ENCODE assay signal across 12 cellular contexts in genomic region chr1:182869241-182869666, GRCh38. TPM values are rescaled to one million over a fixed set of nuclear protein-coding genes. Genes with fewer than 3 reads are reported as not detected.
A peak's percentile ranks its signal among the peaks of the same experiment; 100 is the strongest.
DNase-seq lines count a peak whose midpoint lies in the region; ATAC-seq, FAIRE-seq and TF ChIP-seq lines count a peak whose summit lies in the region.
"Had no signal": no experiment of that assay in that cellular context is flagged by ENCODE, and none has a peak within 500 bp of the region (broad histone marks: within the 10 kb centered on the region; RNA-seq: fewer than 3 reads in every experiment).

No MANE protein-coding gene starts in this region.

- TF ChIP-seq POLR2A in gastrocnemius medialis (IDR thresholded peaks at IDR 0.05), result no peak

- H3K36me3 ChIP-seq in ectodermal cell (ENCODE audit: control insufficient read depth, insufficient read depth, low read length), result peaks cover 83% of the 10 kb centered on the region
- H3K36me3 ChIP-seq in gastrocnemius medialis, result peaks cover 3 to 99% of the 10 kb centered on the region in 2 donors

- H3K4me3 ChIP-seq in ectodermal cell (ENCODE audit: insufficient read depth, low read depth, low read length), result no peak overlapping the region
- H3K4me3 ChIP-seq in gastrocnemius medialis, result no peak overlapping the region

- H3K27ac Mint-ChIP-seq in CD4-positive, alpha-beta T cell, result peak overlapping the region; percentile 27
- peak overlapping the region in 1 of 2 donors; percentile 13 for H3K27ac Mint-ChIP-seq in natural killer cell
- H3K27ac Mint-ChIP-seq: memory B cell had no signal

- no peaks in the 10 kb centered on the region for H3K4me1 ChIP-seq in ectodermal cell (ENCODE audit: control insufficient read depth, insufficient read depth, low read length)
- no peaks in the 10 kb centered on the region for H3K4me1 ChIP-seq in gastrocnemius medialis

- FAIRE-seq in HTR-8/SVneo (lab: Jason Lieb, UNC), result peak; percentile 89
- FAIRE-seq: colon had no signal

- no peaks in the 10 kb centered on the region for H3K9me3 Mint-ChIP-seq in CD4-positive, alpha-beta T cell
- H3K9me3 Mint-ChIP-seq in natural killer cell, result no peaks in the 10 kb centered on the region
- H3K9me3 Mint-ChIP-seq: memory B cell had no signal

- no peak for ATAC-seq in CD4-positive, alpha-beta T cell (ENCODE audit: poor library complexity)
- ATAC-seq in natural killer cell (peak; percentile 29 to 44 (median 32)), gastrocnemius medialis (no peak)

- peaks cover 20% of the 10 kb centered on the region for H3K4me1 Mint-ChIP-seq in CD4-positive, alpha-beta T cell (ENCODE audit: low read depth)
- peaks cover 5 to 8% of the 10 kb centered on the region in 2 donors for H3K4me1 Mint-ChIP-seq in natural killer cell

- no peak for TF ChIP-seq CTCF in CD4-positive, alpha-beta T cell (IDR thresholded peaks at IDR 0.05)
- TF ChIP-seq CTCF in natural killer cell (IDR thresholded peaks at IDR 0.05), result no peak
- TF ChIP-seq CTCF in gastrocnemius medialis (IDR thresholded peaks at IDR 0.05 in 4 of 5, conservative IDR thresholded peaks at IDR 0.05 in 1 of 5), result no peak

- H3K27me3 ChIP-seq in CD4-positive, alpha-beta T cell (ENCODE audit: control insufficient read depth, insufficient read depth, low read length), result no peaks in the 10 kb centered on the region
- no peaks in the 10 kb centered on the region for H3K27me3 ChIP-seq in ectodermal cell (ENCODE audit: control insufficient read depth, insufficient read depth, low read length, poor library complexity, severe bottlenecking)
- H3K27me3 ChIP-seq in gastrocnemius medialis, result no peaks in the 10 kb centered on the region

- peaks cover 99% of the 10 kb centered on the region for H3K36me3 Mint-ChIP-seq in CD4-positive, alpha-beta T cell (ENCODE audit: low read depth)
- peaks cover 47% of the 10 kb centered on the region for H3K36me3 Mint-ChIP-seq in natural killer cell

- 94 to 96% methylated on average over 12 of the region's 12 CpGs for WGBS in ectodermal cell, 2 experiments

- H3K27ac ChIP-seq in CD4-positive, alpha-beta T cell (ENCODE audit: low read depth, low read length), result no peak overlapping the region
- H3K27ac ChIP-seq in ectodermal cell (ENCODE audit: insufficient read depth, low read depth, low read length, poor library complexity, severe bottlenecking) (peak overlapping the region; percentile 91), gastrocnemius medialis (no peak overlapping the region)

- H3K9me3 ChIP-seq in CD4-positive, alpha-beta T cell (ENCODE audit: control insufficient read depth, low read length), result no peaks in the 10 kb centered on the region
- no peaks in the 10 kb centered on the region for H3K9me3 ChIP-seq in ectodermal cell (ENCODE audit: control insufficient read depth, low read length)
- no peaks in the 10 kb centered on the region for H3K9me3 ChIP-seq in gastrocnemius medialis

- H3K4me3 Mint-ChIP-seq in CD4-positive, alpha-beta T cell, result no peak overlapping the region
- no peak overlapping the region for H3K4me3 Mint-ChIP-seq in natural killer cell
- H3K4me3 Mint-ChIP-seq: memory B cell had no signal

- DNase-seq in CD4-positive, alpha-beta T cell, result no peak
- DNase-seq in HTR-8/SVneo (ENCODE audit: insufficient read length, low spot score) (no peak), natural killer cell (no peak), activated gamma-delta T cell treated with Interleukin-2 at 50 U/mL for 16 hours (no peak), NCI-H446 (lab: John Stamatoyannopoulos, UW) (no peak), gastrocnemius medialis (no peak)
- DNase-seq: activated T-cell treated with anti-CD3 and anti-CD28 coated beads, Interleukin-2, amount 50 U/mL, for 1 hour; DMS79; NCI-H1436 treated with DMSO at 0.1 percent for 48 hours had no signal

- CTCF ChIA-PET in CD4-positive, alpha-beta T cell (lab: Charles Lee), result interaction anchor here (0.9 kb wide), 1 partner anchor 9 kb away, joined by 3 read pairs; no protein-coding TSS in a partner anchor

- POLR2A ChIA-PET in CD4-positive, alpha-beta T cell (lab: Charles Lee), result no interaction called here

- in situ Hi-C loops in gastrocnemius medialis (cut with MboI; ENCODE audit: low sequenced_read_pairs in 4 of 4), result loop anchor here in 1 of 4 donors (25.0 kb wide), 1 partner anchor 668 kb away; no protein-coding TSS in a partner anchor

- no peaks in the 10 kb centered on the region for H3K27me3 Mint-ChIP-seq in CD4-positive, alpha-beta T cell
- H3K27me3 Mint-ChIP-seq in natural killer cell (ENCODE audit: low read depth in 2 of 2), result no peaks in the 10 kb centered on the region
- H3K27me3 Mint-ChIP-seq: memory B cell had no signal

- intact Hi-C loops in CD4-positive, alpha-beta T cell (cut with DNase I, micrococcal nuclease), result loop anchor here in 1 of 2 experiments (10.0 kb wide), 1 partner anchor 1836 kb away; no protein-coding TSS in a partner anchor
- intact Hi-C loops in natural killer cell (cut with micrococcal nuclease), result no loop called here
- intact Hi-C loops in gastrocnemius medialis (cut with DNase I; ENCODE audit: low total_unique reads), result no loop called here

RNA-seq across cellular contexts. Expression of gene DHX9, which starts 30.1 kb away (rescaled TPM):
- total RNA-seq in CD4-positive, alpha-beta T cell, result 100 to 1,000 TPM; 338 to 353 TPM
- polyA plus RNA-seq in ectodermal cell (2013, experiment 1 of 4), result 284 TPM
- 270 TPM for polyA plus RNA-seq in ectodermal cell (2013, experiment 2 of 4)
- polyA plus RNA-seq in ectodermal cell (2013, experiment 3 of 4), result 153 TPM
- polyA plus RNA-seq in ectodermal cell (2013, experiment 4 of 4), result 166 TPM
- total RNA-seq in natural killer cell (100 to 1,000 TPM; 208 to 226 (median 226) TPM), gastrocnemius medialis (10 to 100 TPM; 37.7 to 58.8 (median 48.4) TPM)

Comparison
In these comparisons a context has a peak if more than half of its experiments do, and no peak if none do; other contexts are left out.
1. ATAC-seq: peak in natural killer cell (3 of 3); none in CD4-positive, alpha-beta T cell (single experiment) and gastrocnemius medialis (0 of 2).